Comparison of ENCODE assay signal across 9 cellular contexts in genomic region chr15:67049351-67050044, GRCh38. TPM values are rescaled to one million over a fixed set of nuclear protein-coding genes. Genes with fewer than 3 reads are reported as not detected.
DNase-seq lines count a peak whose midpoint lies in the region; ATAC-seq and TF ChIP-seq lines count a peak whose summit lies in the region.
"Had no signal": no experiment of that assay in that cellular context is flagged by ENCODE, and none has a peak within 500 bp of the region (broad histone marks: within the 10 kb centered on the region; RNA-seq: fewer than 3 reads in every experiment).

No MANE protein-coding gene starts in this region.

- H3K27me3 ChIP-seq in left ventricle myocardium inferior (ENCODE audit: low read depth) (no peaks in the 10 kb centered on the region), colonic mucosa (no peaks in the 10 kb centered on the region), vagina (no peaks in the 10 kb centered on the region)

- no peak overlapping the region for H3K27ac ChIP-seq in left ventricle myocardium inferior (replicated peaks)
- peak overlapping the region; percentile 90 for H3K27ac ChIP-seq in colonic mucosa
- peak overlapping the region; percentile 51 for H3K27ac ChIP-seq in vagina

- H3K36me3 ChIP-seq in left ventricle myocardium inferior (no peaks in the 10 kb centered on the region), colonic mucosa (no peaks in the 10 kb centered on the region), mucosa of descending colon (ENCODE audit: low read depth) (no peaks in the 10 kb centered on the region), vagina (no peaks in the 10 kb centered on the region)

- intact Hi-C loops in Right ventricle myocardium inferior (cut with DNase I) = no loop called here
- intact Hi-C loops in left ventricle myocardium inferior (cut with micrococcal nuclease) = no loop called here
- intact Hi-C loops in colonic mucosa (cut with DNase I) = loop anchor here (10.0 kb wide), 1 partner anchor 105 kb away; no protein-coding TSS in a partner anchor
- intact Hi-C loops in mucosa of descending colon (cut with DNase I, micrococcal nuclease) = no loop called here
- intact Hi-C loops in vagina (cut with DNase I) = no loop called here

- H3K4me1 ChIP-seq in left ventricle myocardium inferior (peaks cover 22% of the 10 kb centered on the region), colonic mucosa (peaks cover 14% of the 10 kb centered on the region), mucosa of descending colon (ENCODE audit: low read depth) (peaks cover 32% of the 10 kb centered on the region), vagina (peaks cover 36% of the 10 kb centered on the region)

- DNase-seq in Right ventricle myocardium inferior (ENCODE audit: missing footprints) (no peak), left ventricle myocardium inferior (no peak), colonic mucosa (peak; percentile 69), mucosa of descending colon (peak in 1 of 3 donors; percentile 54), vagina (ENCODE audit: extremely low spot score in 2 of 2) (no peak)
- DNase-seq in activated T-cell treated with anti-CD3 and anti-CD28 coated beads, Interleukin-2, amount 50 U/mL, for 48 hours = no peak
- DNase-seq: KG1 had no signal

- H3K4me3 ChIP-seq in left ventricle myocardium inferior (no peak overlapping the region), colonic mucosa (no peak overlapping the region), mucosa of descending colon (no peak overlapping the region), vagina (no peak overlapping the region)

- TF ChIP-seq CTCF in left ventricle myocardium inferior (IDR thresholded peaks at IDR 0.05; ENCODE audit: borderline replicate concordance) (no peak), colonic mucosa (IDR thresholded peaks at IDR 0.05) (no peak), mucosa of descending colon (IDR thresholded peaks at IDR 0.05) (no peak), vagina (IDR thresholded peaks at IDR 0.05) (no peak)

- H3K9me3 ChIP-seq in left ventricle myocardium inferior (replicated peaks) = no peaks in the 10 kb centered on the region
- no peaks in the 10 kb centered on the region for H3K9me3 ChIP-seq in colonic mucosa
- H3K9me3 ChIP-seq in mucosa of descending colon = no peaks in the 10 kb centered on the region
- H3K9me3 ChIP-seq in vagina = no peaks in the 10 kb centered on the region

- H3K9ac ChIP-seq in colonic mucosa (ENCODE audit: low read depth in 2 of 2, low read length in 2 of 2) = peak overlapping the region in 1 of 2 donors; percentile 66

- ATAC-seq in Right ventricle myocardium inferior (peak; percentile 3), mucosa of descending colon (peak; percentile 37), HG02884 (IDR thresholded peaks at IDR 0.05; ENCODE audit: unreplicated experiment) (no peak), GM19397 (IDR thresholded peaks at IDR 0.05; ENCODE audit: unreplicated experiment) (no peak)

- TF ChIP-seq POLR2A in vagina (IDR thresholded peaks at IDR 0.05) = no peak

RNA-seq across cellular contexts. Expression of gene SMAD3, which starts 15.9 kb away (rescaled TPM):
- total RNA-seq in Right ventricle myocardium inferior = 18.0 TPM
- 18.8 TPM for total RNA-seq in left ventricle myocardium inferior
- 10 to 100 TPM; 38.6 to 62.1 TPM for total RNA-seq in colonic mucosa
- total RNA-seq in mucosa of descending colon = 10 to 100 TPM; 38.5 to 76.3 (median 44.9) TPM
- total RNA-seq in vagina = 53.5 TPM

Comparison
In these comparisons a context has a peak if more than half of its experiments do, and no peak if none do; other contexts are left out.
1. ATAC-seq: peak in Right ventricle myocardium inferior (single experiment) and mucosa of descending colon (single experiment); none in HG02884 (single experiment) and GM19397 (single experiment).